Comparison of ENCODE assay signal across 20 cellular contexts in the genomic region with DNA sequence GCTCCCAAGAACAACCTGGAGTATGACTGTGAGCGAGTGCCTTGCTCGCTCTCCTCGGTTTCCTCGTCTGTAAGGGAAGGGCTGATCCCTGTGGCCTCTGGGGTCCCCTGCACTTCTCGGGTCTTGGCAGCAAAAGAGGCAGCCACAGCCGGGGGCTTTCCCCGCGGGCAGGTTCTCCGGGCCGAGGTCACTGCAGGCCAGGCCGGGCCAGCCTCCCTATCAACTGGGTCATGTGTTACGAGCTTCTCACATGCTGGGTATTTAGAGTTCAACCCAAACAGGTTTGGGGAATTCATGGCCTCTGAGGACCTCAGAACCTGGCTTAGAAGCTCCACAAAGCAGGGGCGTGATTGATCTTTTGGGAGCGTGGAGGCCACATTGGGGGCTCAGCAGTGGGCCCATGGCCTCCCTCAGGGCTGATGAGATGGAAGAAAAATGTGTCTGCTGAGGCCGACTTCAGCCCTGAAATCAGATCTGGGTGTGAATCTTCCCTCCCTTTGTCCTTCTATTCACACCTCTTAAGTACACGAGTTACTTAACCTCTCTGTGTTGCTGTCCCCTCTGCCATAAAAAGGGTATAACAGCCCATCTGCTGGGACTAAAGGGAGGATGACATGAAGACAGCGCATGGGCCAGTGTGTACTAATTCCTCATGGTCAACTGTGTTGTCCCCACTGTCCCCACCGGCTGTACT.
A peak's percentile ranks its signal among the peaks of the same experiment; 100 is the strongest.
DNase-seq lines count a peak whose midpoint lies in the region; ATAC-seq and TF ChIP-seq lines count a peak whose summit lies in the region.
"Had no signal": no experiment of that assay in that cellular context is flagged by ENCODE, and none has a peak within 500 bp of the region (broad histone marks: within the 10 kb centered on the region; RNA-seq: fewer than 3 reads in every experiment).

No MANE protein-coding gene starts in this region.

- no peak overlapping the region for H4K91ac ChIP-seq in trophoblast cell (ENCODE audit: low read depth, low read length)

- no peak overlapping the region for H2BK12ac ChIP-seq in trophoblast cell (ENCODE audit: low read length)

- H2BK120ac ChIP-seq in trophoblast cell (ENCODE audit: insufficient read depth, low read length, poor library complexity): no peak overlapping the region

- H3K9me3 Mint-ChIP-seq in activated naive CD8-positive, alpha-beta T cell (ENCODE audit: low read depth): no peaks in the 10 kb centered on the region
- no peaks in the 10 kb centered on the region for H3K9me3 Mint-ChIP-seq in activated naive CD8-positive, alpha-beta T cell treated with anti-CD3 and anti-CD28 coated beads, Interleukin-2, amount 50 U/mL, for 24 hours
- no peaks in the 10 kb centered on the region for H3K9me3 Mint-ChIP-seq in activated T-helper 17 cell treated with anti-CD3 and anti-CD28 coated beads, Interleukin-2, amount 50 U/mL, for 72 hours
- H3K9me3 Mint-ChIP-seq: CD14-positive monocyte; CD8-positive, alpha-beta memory T cell had no signal

- no peak overlapping the region for H4K8ac ChIP-seq in trophoblast cell (ENCODE audit: low read depth, low read length)

- no peak overlapping the region for H3K14ac ChIP-seq in trophoblast cell (ENCODE audit: low read length)

- WGBS in trophoblast cell (ENCODE audit: extremely low coverage, insufficient coverage, insufficient read length): no CpG with 5 or more reads among the region's 18 CpGs
- WGBS in gastroesophageal sphincter (ENCODE audit: low coverage in 1 of 2), 2 donors: 68 to 87% methylated on average over 4 to 14 of the region's 18 CpGs
- WGBS in heart right ventricle, 2 donors: 83 to 87% methylated on average over 18 of the region's 18 CpGs

- H3K36me3 ChIP-seq in trophoblast cell (ENCODE audit: control insufficient read depth in 1 of 2, insufficient read depth in 2 of 2, low read length in 2 of 2): no peaks in the 10 kb centered on the region
- H3K36me3 ChIP-seq in gastroesophageal sphincter: peaks cover 0 to under 1% of the 10 kb centered on the region in 2 donors
- peaks cover 0 to 4% (median 0%) of the 10 kb centered on the region in 9 donors for H3K36me3 ChIP-seq in heart right ventricle

- no peak overlapping the region for H3K9ac ChIP-seq in trophoblast cell (ENCODE audit: low read length)
- H3K9ac ChIP-seq: BLaER1 had no signal

- no peak overlapping the region for H3K4ac ChIP-seq in trophoblast cell (ENCODE audit: low read depth, low read length)

- H3K36me3 Mint-ChIP-seq in activated naive CD8-positive, alpha-beta T cell: peaks cover 8% of the 10 kb centered on the region
- H3K36me3 Mint-ChIP-seq in activated naive CD8-positive, alpha-beta T cell treated with anti-CD3 and anti-CD28 coated beads, Interleukin-2, amount 50 U/mL, for 24 hours (ENCODE audit: low read depth): peaks cover 6% of the 10 kb centered on the region
- peaks cover 4% of the 10 kb centered on the region for H3K36me3 Mint-ChIP-seq in activated T-helper 17 cell treated with anti-CD3 and anti-CD28 coated beads, Interleukin-2, amount 50 U/mL, for 72 hours (ENCODE audit: low read depth)

- H3K27ac ChIP-seq in trophoblast cell (ENCODE audit: low read depth, low read length): no peak overlapping the region
- H3K27ac ChIP-seq in gastroesophageal sphincter: no peak overlapping the region
- no peak overlapping the region for H3K27ac ChIP-seq in heart right ventricle
- H3K27ac ChIP-seq: 22Rv1, A549, BLaER1 had no signal

- TF ChIP-seq POLR2A in gastroesophageal sphincter (IDR thresholded peaks at IDR 0.05): no peak

- intact Hi-C loops in heart right ventricle (cut with DNase I): no loop called here

- H3K4me1 Mint-ChIP-seq in activated naive CD8-positive, alpha-beta T cell (ENCODE audit: low read depth): peaks cover 15% of the 10 kb centered on the region
- peaks cover 5% of the 10 kb centered on the region for H3K4me1 Mint-ChIP-seq in activated naive CD8-positive, alpha-beta T cell treated with anti-CD3 and anti-CD28 coated beads, Interleukin-2, amount 50 U/mL, for 24 hours
- peaks cover 29% of the 10 kb centered on the region for H3K4me1 Mint-ChIP-seq in activated T-helper 17 cell treated with anti-CD3 and anti-CD28 coated beads, Interleukin-2, amount 50 U/mL, for 72 hours

- ATAC-seq in activated naive CD8-positive, alpha-beta T cell treated with anti-CD3 and anti-CD28 coated beads, Interleukin-2, amount 50 U/mL, for 24 hours: no peak
- no peak for ATAC-seq in activated T-helper 17 cell treated with anti-CD3 and anti-CD28 coated beads, Interleukin-2, amount 50 U/mL, for 72 hours (replicated peaks)
- ATAC-seq in gastroesophageal sphincter: no peak
- ATAC-seq in heart right ventricle: no peak
- ATAC-seq: A549, HCT116 had no signal

- H3K27me3 ChIP-seq in trophoblast cell (ENCODE audit: insufficient read depth, low read length) (no peaks in the 10 kb centered on the region), gastroesophageal sphincter (no peaks in the 10 kb centered on the region), heart right ventricle (no peaks in the 10 kb centered on the region)
- H3K27me3 ChIP-seq: BLaER1 had no signal

- H3K18ac ChIP-seq in trophoblast cell (ENCODE audit: low read length): no peak overlapping the region

- H2AK5ac ChIP-seq in trophoblast cell (ENCODE audit: low read length): no peak overlapping the region

- TF ChIP-seq CTCF in gastroesophageal sphincter (IDR thresholded peaks at IDR 0.05) (no peak), heart right ventricle (IDR thresholded peaks at IDR 0.05) (no peak)

- H3K79me2 ChIP-seq in trophoblast cell (ENCODE audit: control insufficient read depth, insufficient read depth, low read length, poor library complexity): no peaks in the 10 kb centered on the region

- DNase-seq in activated naive CD8-positive, alpha-beta T cell treated with anti-CD3 and anti-CD28 coated beads, Interleukin-2, amount 50 U/mL, for 24 hours: no peak
- DNase-seq in trophoblast cell (peak; percentile 81 to 83), heart right ventricle (no peak), DMS53 (lab: John Stamatoyannopoulos, UW) (no peak), SKM-1 (lab: John Stamatoyannopoulos, UW; ENCODE audit: unreplicated experiment) (no peak)
- DNase-seq: AML-193; CD8-positive, alpha-beta memory T cell; COR-L47; DMS79; GDM1; GOT3; H7 had no signal

- H3K27ac Mint-ChIP-seq in activated naive CD8-positive, alpha-beta T cell: peak overlapping the region; percentile 34
- H3K27ac Mint-ChIP-seq in activated naive CD8-positive, alpha-beta T cell treated with anti-CD3 and anti-CD28 coated beads, Interleukin-2, amount 50 U/mL, for 24 hours: no peak overlapping the region
- peak overlapping the region; percentile 36 for H3K27ac Mint-ChIP-seq in activated T-helper 17 cell treated with anti-CD3 and anti-CD28 coated beads, Interleukin-2, amount 50 U/mL, for 72 hours
- H3K27ac Mint-ChIP-seq: CD8-positive, alpha-beta memory T cell had no signal

- H3K4me3 ChIP-seq in trophoblast cell (ENCODE audit: low read depth, low read length) (no peak overlapping the region), gastroesophageal sphincter (no peak overlapping the region), heart right ventricle (no peak overlapping the region)
- H3K4me3 ChIP-seq: A549, BLaER1 had no signal

- H3K4me1 ChIP-seq in trophoblast cell (ENCODE audit: control insufficient read depth in 1 of 2, insufficient read depth in 2 of 2, low read length in 2 of 2) (peaks cover 8 to 10% of the 10 kb centered on the region in 2 experiments), gastroesophageal sphincter (peaks cover 0 to 9% (median 0%) of the 10 kb centered on the region in 3 donors), heart right ventricle (peaks cover 0 to 22% (median 9%) of the 10 kb centered on the region in 9 donors)
- H3K4me1 ChIP-seq: A549 had no signal

- H4K12ac ChIP-seq in trophoblast cell (ENCODE audit: low read depth, low read length): no peak overlapping the region

- no peak overlapping the region for H2AFZ ChIP-seq in trophoblast cell (ENCODE audit: insufficient read depth, low read length, poor library complexity)

- no peak overlapping the region for H3K4me2 ChIP-seq in trophoblast cell (ENCODE audit: low read length)
- H3K4me2 ChIP-seq: A549, BLaER1 had no signal

- H2BK5ac ChIP-seq in trophoblast cell (ENCODE audit: low read depth, low read length, poor library complexity): no peak overlapping the region

- no peaks in the 10 kb centered on the region for H3K79me1 ChIP-seq in trophoblast cell (ENCODE audit: low read length)

- no peak overlapping the region for H3K4me3 Mint-ChIP-seq in activated naive CD8-positive, alpha-beta T cell
- no peak overlapping the region for H3K4me3 Mint-ChIP-seq in activated naive CD8-positive, alpha-beta T cell treated with anti-CD3 and anti-CD28 coated beads, Interleukin-2, amount 50 U/mL, for 24 hours
- H3K4me3 Mint-ChIP-seq in activated T-helper 17 cell treated with anti-CD3 and anti-CD28 coated beads, Interleukin-2, amount 50 U/mL, for 72 hours: no peak overlapping the region
- H3K4me3 Mint-ChIP-seq: CD14-positive monocyte had no signal

- no peak for TF ChIP-seq EP300 in gastroesophageal sphincter (IDR thresholded peaks at IDR 0.05)

- no peaks in the 10 kb centered on the region for H3K27me3 Mint-ChIP-seq in activated naive CD8-positive, alpha-beta T cell
- H3K27me3 Mint-ChIP-seq in activated naive CD8-positive, alpha-beta T cell treated with anti-CD3 and anti-CD28 coated beads, Interleukin-2, amount 50 U/mL, for 24 hours: no peaks in the 10 kb centered on the region
- H3K27me3 Mint-ChIP-seq in activated T-helper 17 cell treated with anti-CD3 and anti-CD28 coated beads, Interleukin-2, amount 50 U/mL, for 72 hours: no peaks in the 10 kb centered on the region
- H3K27me3 Mint-ChIP-seq: CD8-positive, alpha-beta memory T cell had no signal

- no peak overlapping the region for H3K23ac ChIP-seq in trophoblast cell (ENCODE audit: low read length)

- H3K9me3 ChIP-seq in trophoblast cell (ENCODE audit: insufficient read depth, low read depth, low read length): no peaks in the 10 kb centered on the region
- H3K9me3 ChIP-seq in gastroesophageal sphincter: no peaks in the 10 kb centered on the region
- no peaks in the 10 kb centered on the region for H3K9me3 ChIP-seq in heart right ventricle
- H3K9me3 ChIP-seq: A549, BLaER1 had no signal

Comparison
In these comparisons a context has a peak if more than half of its experiments do, and no peak if none do; other contexts are left out.
1. DNase-seq: peak in trophoblast cell (2 of 2); none in activated naive CD8-positive, alpha-beta T cell treated with anti-CD3 and anti-CD28 coated beads, Interleukin-2, amount 50 U/mL, for 24 hours (single experiment), heart right ventricle (0 of 2), DMS53 (single experiment) and SKM-1 (single experiment).